ENCODE assay signal across 31 cellular contexts in the genomic region with DNA sequence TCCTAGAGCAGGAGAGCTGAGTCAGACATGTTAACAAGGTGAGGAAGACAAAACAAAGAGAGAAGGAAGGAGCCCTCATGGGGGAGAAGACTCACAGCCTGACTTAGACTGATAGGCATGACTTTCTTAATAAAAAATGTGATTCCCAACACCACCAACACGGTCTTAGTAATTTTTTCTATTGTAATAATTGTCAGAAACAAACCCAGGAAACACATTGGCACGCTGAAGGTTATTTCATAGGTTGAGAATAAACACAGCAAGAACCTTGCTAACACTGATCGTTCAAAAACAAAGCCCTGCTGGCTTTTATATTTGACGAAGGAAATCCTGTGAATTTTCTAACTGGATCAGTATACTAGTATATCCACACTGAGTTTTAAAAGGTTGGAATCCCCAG.
"Had no signal": no experiment of that assay in that cellular context is flagged by ENCODE, and none has a peak within 500 bp of the region (broad histone marks: within the 10 kb centered on the region; RNA-seq: fewer than 3 reads in every experiment).

No MANE protein-coding gene starts in this region.

- H3K27me3 ChIP-seq: gastroesophageal sphincter, heart right ventricle, neural progenitor cell, right atrium auricular region, thyroid gland, vagina had no signal

- H3K9me3 ChIP-seq: lower lobe of right lung, prostate gland, right atrium auricular region, thyroid gland, vagina had no signal

- FAIRE-seq: islet of Langerhans had no signal

- H3K79me2 ChIP-seq: parathyroid adenoma had no signal

- H3K4me3 ChIP-seq: gastroesophageal sphincter, heart right ventricle, lower lobe of right lung, neural progenitor cell, prostate gland, right atrium auricular region, smooth muscle cell, thyroid gland, vagina had no signal

- H3K4me1 Mint-ChIP-seq: memory B cell; naive thymus-derived CD4-positive, alpha-beta T cell; nephron; stimulated activated naive CD8-positive, alpha-beta T cell treated with anti-CD3 and anti-CD28 coated beads, Interleukin-15, amount 100 ng/mL, for 72 hours had no signal

- H3K27me3 Mint-ChIP-seq: memory B cell; stimulated activated naive CD8-positive, alpha-beta T cell treated with anti-CD3 and anti-CD28 coated beads, Interleukin-15, amount 100 ng/mL, for 72 hours had no signal

- H3K4me3 Mint-ChIP-seq: memory B cell; naive thymus-derived CD4-positive, alpha-beta T cell; nephron; neural progenitor cell; stimulated activated naive CD8-positive, alpha-beta T cell treated with anti-CD3 and anti-CD28 coated beads, Interleukin-15, amount 100 ng/mL, for 72 hours had no signal

- H3K9ac ChIP-seq: neural progenitor cell, parathyroid adenoma had no signal

- H3K4me2 ChIP-seq: neural progenitor cell, smooth muscle cell had no signal

- ATAC-seq: esophagus mucosa; gastroesophageal sphincter; heart right ventricle; left ventricle myocardium superior; lower lobe of right lung; naive thymus-derived CD4-positive, alpha-beta T cell; sciatic nerve; stimulated activated naive CD8-positive, alpha-beta T cell treated with anti-CD3 and anti-CD28 coated beads, Interleukin-15, amount 100 ng/mL, for 72 hours had no signal

- H3K36me3 Mint-ChIP-seq: memory B cell; naive thymus-derived CD4-positive, alpha-beta T cell; neural progenitor cell had no signal

- H3K27ac Mint-ChIP-seq: memory B cell; naive thymus-derived CD4-positive, alpha-beta T cell; nephron; neural progenitor cell; stimulated activated naive CD8-positive, alpha-beta T cell treated with anti-CD3 and anti-CD28 coated beads, Interleukin-15, amount 100 ng/mL, for 72 hours had no signal

- DNase-seq: cerebellar nuclear complex; cortex of kidney; effector CD8-positive, alpha-beta T cell; foreskin fibroblast; glutamatergic neuron; heart right ventricle; hippocampal formation; left ventricle myocardium superior; lower lobe of right lung; midbrain; naive thymus-derived CD4-positive, alpha-beta T cell; stimulated activated CD4-positive, alpha-beta T cell treated with anti-CD3 and anti-CD28 coated beads, Interleukin-12 subunit alpha, Interleukin-12 subunit beta, amount 100 ng/mL, for 4 hours; stimulated activated CD4-positive, alpha-beta T cell treated with anti-CD3 and anti-CD28 coated beads, Interleukin-1b, Interleukin-23, amount 100 ng/mL, for 48 hours; stimulated activated CD4-positive, alpha-beta T cell treated with anti-CD3 and anti-CD28 coated beads, Interleukin-4, amount 100 ng/mL, for 1 hour; stimulated activated CD8-positive, alpha-beta memory T cell treated with anti-CD3 and anti-CD28 coated beads, Interleukin-4, amount 100 ng/mL, for 48 hours; stimulated activated naive CD4-positive, alpha-beta T cell; stimulated activated naive CD8-positive, alpha-beta T cell treated with anti-CD3 and anti-CD28 coated beads, Interleukin-15, amount 100 ng/mL, for 72 hours; thyroid gland; trophoblast cell had no signal

- H3K4me1 ChIP-seq: gastroesophageal sphincter, heart right ventricle, lower lobe of right lung, neural progenitor cell, parathyroid adenoma, prostate gland, right atrium auricular region, thyroid gland, vagina had no signal

- H3K9me3 Mint-ChIP-seq: nephron; neural progenitor cell; stimulated activated naive CD8-positive, alpha-beta T cell treated with anti-CD3 and anti-CD28 coated beads, Interleukin-15, amount 100 ng/mL, for 72 hours had no signal

- H3K36me3 ChIP-seq: gastroesophageal sphincter, heart right ventricle, lower lobe of right lung, neural progenitor cell, prostate gland, right atrium auricular region, thyroid gland, vagina had no signal

- H3K27ac ChIP-seq: gastroesophageal sphincter, heart right ventricle, lower lobe of right lung, neural progenitor cell, parathyroid adenoma, prostate gland, right atrium auricular region, thyroid gland, vagina had no signal
